Comparison of ENCODE assay signal across 8 cellular contexts in the genomic region with DNA sequence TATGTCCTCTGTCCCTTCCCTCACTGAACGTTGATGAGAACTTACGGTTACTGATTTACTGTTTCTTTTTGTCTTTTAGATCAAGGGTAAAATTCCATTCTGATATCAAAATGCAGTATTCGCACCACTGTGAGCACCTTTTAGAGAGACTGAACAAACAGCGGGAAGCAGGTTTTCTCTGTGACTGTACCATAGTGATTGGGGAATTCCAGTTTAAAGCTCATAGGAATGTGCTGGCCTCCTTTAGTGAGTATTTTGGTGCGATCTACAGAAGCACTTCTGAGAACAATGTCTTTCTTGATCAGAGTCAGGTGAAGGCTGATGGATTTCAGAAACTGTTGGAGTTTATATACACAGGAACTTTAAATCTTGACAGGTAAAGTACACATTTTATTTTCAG. TPM values are rescaled to one million over a fixed set of nuclear protein-coding genes. Genes with fewer than 3 reads are reported as not detected.
DNase-seq lines count a peak whose midpoint lies in the region; ATAC-seq and FAIRE-seq lines count a peak whose summit lies in the region.

No MANE protein-coding gene starts in this region.

- H3K36me3 ChIP-seq in iPS-20b (ENCODE audit: insufficient read depth, low read depth, low read length) (peaks cover 40% of the 10 kb centered on the region), stomach smooth muscle (ENCODE audit: control insufficient read depth in 2 of 2, insufficient read depth in 2 of 2, low read length in 2 of 2) (peaks cover 10 to 25% of the 10 kb centered on the region in 2 donors), small intestine (ENCODE audit: control insufficient read depth in 2 of 2, insufficient read depth in 2 of 2, low read length in 2 of 2) (peaks cover 4 to 10% of the 10 kb centered on the region in 2 donors)

- H3K4me1 Mint-ChIP-seq in activated CD4-positive, alpha-beta T cell treated with anti-CD3 and anti-CD28 coated beads for 36 hours = peaks cover 51% of the 10 kb centered on the region
- peaks cover 45% of the 10 kb centered on the region for H3K4me1 Mint-ChIP-seq in activated CD8-positive, alpha-beta T cell treated with anti-CD3 and anti-CD28 coated beads, Interleukin-2, amount 10 ng/mL, durations not matched to agents 7 days and 5 days (ENCODE audit: low read depth)

- H3K4me1 ChIP-seq in iPS-20b (ENCODE audit: insufficient read depth, low read length) (peaks cover 13% of the 10 kb centered on the region), stomach smooth muscle (ENCODE audit: control insufficient read depth, insufficient read depth, low read length) (peaks cover 5% of the 10 kb centered on the region), small intestine (ENCODE audit: control insufficient read depth in 2 of 2, insufficient read depth in 1 of 2, low read depth in 1 of 2, low read length in 1 of 2) (peaks cover 0 to 6% of the 10 kb centered on the region in 2 donors)

- peak overlapping the region; percentile 91 for H3K4me3 ChIP-seq in iPS-20b (ENCODE audit: low read length)
- peak overlapping the region; percentile 91 to 97 for H3K4me3 ChIP-seq in stomach smooth muscle (ENCODE audit: low read length in 2 of 2)
- peak overlapping the region in 1 of 2 donors; percentile 59 for H3K4me3 ChIP-seq in small intestine (ENCODE audit: low read depth in 1 of 2, low read length in 2 of 2)

- CTCF ChIA-PET in activated CD4-positive, alpha-beta T cell treated with anti-CD3 and anti-CD28 coated beads for 36 hours (lab: Charles Lee) = interaction anchor here (0.7 to 2.4 kb wide), 2 partner anchors 8 to 40 kb away, joined by 3 to 8 read pairs; no protein-coding TSS in a partner anchor
- CTCF ChIA-PET in activated CD8-positive, alpha-beta T cell treated with anti-CD3 and anti-CD28 coated beads, Interleukin-2, amount 10 ng/mL, durations not matched to agents 7 days and 5 days (lab: Charles Lee) = interaction anchor here (0.8 to 3.7 kb wide), 3 partner anchors 8 to 17 kb away, joined by 4 to 13 read pairs (median 7); a partner anchor contains a TSS

- H3K27ac Mint-ChIP-seq in activated CD4-positive, alpha-beta T cell treated with anti-CD3 and anti-CD28 coated beads for 36 hours = peak overlapping the region; percentile 100
- peak overlapping the region; percentile 100 for H3K27ac Mint-ChIP-seq in activated CD8-positive, alpha-beta T cell treated with anti-CD3 and anti-CD28 coated beads, Interleukin-2, amount 10 ng/mL, durations not matched to agents 7 days and 5 days

- peak overlapping the region; percentile 96; the same call in 1 of the 2 replicates for H3K9ac ChIP-seq in iPS-20b (ENCODE audit: low read depth, low read length)
- H3K9ac ChIP-seq in stomach smooth muscle (ENCODE audit: low read length in 2 of 2) = peak overlapping the region in 1 of 2 donors; percentile 100

- no peaks in the 10 kb centered on the region for H3K9me3 ChIP-seq in iPS-20b (ENCODE audit: insufficient read depth, low read depth, low read length)
- no peaks in the 10 kb centered on the region for H3K9me3 ChIP-seq in stomach smooth muscle (ENCODE audit: control insufficient read depth in 2 of 2, low read length in 2 of 2)
- no peaks in the 10 kb centered on the region for H3K9me3 ChIP-seq in small intestine (ENCODE audit: control insufficient read depth, low read depth)

- ATAC-seq in activated CD4-positive, alpha-beta T cell treated with anti-CD3 and anti-CD28 coated beads for 36 hours = no peak
- no peak for ATAC-seq in activated CD8-positive, alpha-beta T cell treated with anti-CD3 and anti-CD28 coated beads, Interleukin-2, amount 10 ng/mL, durations not matched to agents 7 days and 5 days
- no peak for ATAC-seq in GM21360 (IDR thresholded peaks at IDR 0.05; ENCODE audit: unreplicated experiment)

- POLR2A ChIA-PET in activated CD4-positive, alpha-beta T cell treated with anti-CD3 and anti-CD28 coated beads for 36 hours (lab: Charles Lee) = interaction anchor here (0.6 to 0.9 kb wide), 3 partner anchors 10 to 361 kb away, joined by 3 to 6 read pairs (median 4); no protein-coding TSS in a partner anchor
- POLR2A ChIA-PET in activated CD8-positive, alpha-beta T cell treated with anti-CD3 and anti-CD28 coated beads, Interleukin-2, amount 10 ng/mL, durations not matched to agents 7 days and 5 days (lab: Charles Lee) = interaction anchor here (1.0 to 3.7 kb wide), 4 partner anchors 10 to 405 kb away, joined by 3 to 47 read pairs (median 28); a partner anchor contains a TSS

- no peaks in the 10 kb centered on the region for H3K9me3 Mint-ChIP-seq in activated CD4-positive, alpha-beta T cell treated with anti-CD3 and anti-CD28 coated beads for 36 hours (ENCODE audit: low read depth)
- H3K9me3 Mint-ChIP-seq in activated CD8-positive, alpha-beta T cell treated with anti-CD3 and anti-CD28 coated beads, Interleukin-2, amount 10 ng/mL, durations not matched to agents 7 days and 5 days (ENCODE audit: insufficient read depth) = no peaks in the 10 kb centered on the region

- no peaks in the 10 kb centered on the region for H3K27me3 Mint-ChIP-seq in activated CD4-positive, alpha-beta T cell treated with anti-CD3 and anti-CD28 coated beads for 36 hours
- H3K27me3 Mint-ChIP-seq in activated CD8-positive, alpha-beta T cell treated with anti-CD3 and anti-CD28 coated beads, Interleukin-2, amount 10 ng/mL, durations not matched to agents 7 days and 5 days (ENCODE audit: low read depth) = no peaks in the 10 kb centered on the region

- no peak for FAIRE-seq in small intestine (lab: Jason Lieb, UNC)

- peak overlapping the region; percentile 99 for H3K4me3 Mint-ChIP-seq in activated CD4-positive, alpha-beta T cell treated with anti-CD3 and anti-CD28 coated beads for 36 hours
- H3K4me3 Mint-ChIP-seq in activated CD8-positive, alpha-beta T cell treated with anti-CD3 and anti-CD28 coated beads, Interleukin-2, amount 10 ng/mL, durations not matched to agents 7 days and 5 days = peak overlapping the region; percentile 98

- no peak overlapping the region for H3K27ac ChIP-seq in iPS-20b (ENCODE audit: low read length)
- no peak overlapping the region for H3K27ac ChIP-seq in stomach smooth muscle (ENCODE audit: low read length)
- H3K27ac ChIP-seq in small intestine (ENCODE audit: low read depth in 1 of 2, low read length in 1 of 2) = peak overlapping the region in 1 of 2 donors; percentile 48

- DNase-seq in activated CD4-positive, alpha-beta T cell treated with anti-CD3 and anti-CD28 coated beads for 36 hours = no peak
- no peak for DNase-seq in activated CD4-positive, alpha-beta T cell treated with anti-CD3 and anti-CD28 coated beads, Interleukin-2, amount 50 U/mL, for 48 hours
- no peak for DNase-seq in activated CD8-positive, alpha-beta T cell treated with anti-CD3 and anti-CD28 coated beads, Interleukin-2, amount 10 ng/mL, durations not matched to agents 7 days and 5 days
- no peak for DNase-seq in SW480 (ENCODE audit: low spot score)
- no peak for DNase-seq in small intestine

- H3K36me3 Mint-ChIP-seq in activated CD4-positive, alpha-beta T cell treated with anti-CD3 and anti-CD28 coated beads for 36 hours (ENCODE audit: low read depth) = peaks cover 42% of the 10 kb centered on the region
- H3K36me3 Mint-ChIP-seq in activated CD8-positive, alpha-beta T cell treated with anti-CD3 and anti-CD28 coated beads, Interleukin-2, amount 10 ng/mL, durations not matched to agents 7 days and 5 days (ENCODE audit: low read depth) = peaks cover 52% of the 10 kb centered on the region

- WGBS in small intestine, 3 donors = 14 to 44% (median 32%) methylated on average over 5 of the region's 5 CpGs

- H3K27me3 ChIP-seq in iPS-20b (ENCODE audit: insufficient read depth, low read length) (no peaks in the 10 kb centered on the region), stomach smooth muscle (ENCODE audit: control insufficient read depth in 1 of 2, insufficient read depth in 2 of 2, low read length in 2 of 2) (no peaks in the 10 kb centered on the region), small intestine (ENCODE audit: control insufficient read depth in 2 of 2, insufficient read depth in 2 of 2, low read length in 2 of 2) (no peaks in the 10 kb centered on the region)

- intact Hi-C loops in activated CD4-positive, alpha-beta T cell treated with anti-CD3 and anti-CD28 coated beads for 36 hours (cut with DNase I, micrococcal nuclease) = loop anchor here in 1 of 2 experiments (10.0 kb wide), 1 partner anchor 581 kb away; a partner anchor contains a TSS

RNA-seq across cellular contexts. Expression of a gene that starts 1.0 kb away (rescaled TPM):
- 10 to 100 TPM; 13.6 to 14.2 TPM for total RNA-seq in activated CD4-positive, alpha-beta T cell treated with anti-CD3 and anti-CD28 coated beads for 36 hours
- 10 to 100 TPM; 15.7 to 16.4 TPM for total RNA-seq in activated CD8-positive, alpha-beta T cell treated with anti-CD3 and anti-CD28 coated beads, Interleukin-2, amount 10 ng/mL, durations not matched to agents 7 days and 5 days
- 10 to 100 TPM in 2 of 3 donors, 1 to 10 TPM in 1; 7.5 to 11.1 (median 10.7) TPM for polyA plus RNA-seq in small intestine

RNA-seq across cellular contexts. Expression of a gene that starts 4.8 kb away (rescaled TPM):
- under 1 TPM; 0.40 to 0.62 TPM for total RNA-seq in activated CD4-positive, alpha-beta T cell treated with anti-CD3 and anti-CD28 coated beads for 36 hours
- total RNA-seq in activated CD8-positive, alpha-beta T cell treated with anti-CD3 and anti-CD28 coated beads, Interleukin-2, amount 10 ng/mL, durations not matched to agents 7 days and 5 days = under 1 TPM; 0.65 to 0.66 TPM
- polyA plus RNA-seq in small intestine = 1 to 10 TPM; 1.3 to 2.0 (median 1.4) TPM

RNA-seq across cellular contexts. Expression of a gene that starts 9.3 kb away (rescaled TPM):
- 10 to 100 TPM in 1 of 2 experiments, 1 to 10 TPM in 1; 2.6 to 11.1 TPM for total RNA-seq in activated CD4-positive, alpha-beta T cell treated with anti-CD3 and anti-CD28 coated beads for 36 hours
- 10 to 100 TPM in 1 of 2 experiments, 1 to 10 TPM in 1; 6.9 to 10.8 TPM for total RNA-seq in activated CD8-positive, alpha-beta T cell treated with anti-CD3 and anti-CD28 coated beads, Interleukin-2, amount 10 ng/mL, durations not matched to agents 7 days and 5 days
- polyA plus RNA-seq in small intestine = under 1 TPM in 1 of 3 donors, not detected in 2; 0.48 TPM

RNA-seq across cellular contexts. Expression of a gene that starts 38.5 kb away (rescaled TPM):
- total RNA-seq in activated CD4-positive, alpha-beta T cell treated with anti-CD3 and anti-CD28 coated beads for 36 hours = under 1 TPM; 0.09 to 0.12 TPM
- under 1 TPM; 0.13 to 0.16 TPM for total RNA-seq in activated CD8-positive, alpha-beta T cell treated with anti-CD3 and anti-CD28 coated beads, Interleukin-2, amount 10 ng/mL, durations not matched to agents 7 days and 5 days
- not detected for polyA plus RNA-seq in small intestine

RNA-seq across cellular contexts. Expression of a gene that starts 38.5 kb away (rescaled TPM):
- total RNA-seq in activated CD4-positive, alpha-beta T cell treated with anti-CD3 and anti-CD28 coated beads for 36 hours = 1 to 10 TPM; 3.8 TPM
- 10 to 100 TPM; 12.0 to 15.0 TPM for total RNA-seq in activated CD8-positive, alpha-beta T cell treated with anti-CD3 and anti-CD28 coated beads, Interleukin-2, amount 10 ng/mL, durations not matched to agents 7 days and 5 days
- 1 to 10 TPM in 1 of 3 donors, under 1 TPM in 1, not detected in 1; 0.94 to 2.2 TPM for polyA plus RNA-seq in small intestine
